In the genomic region with DNA sequence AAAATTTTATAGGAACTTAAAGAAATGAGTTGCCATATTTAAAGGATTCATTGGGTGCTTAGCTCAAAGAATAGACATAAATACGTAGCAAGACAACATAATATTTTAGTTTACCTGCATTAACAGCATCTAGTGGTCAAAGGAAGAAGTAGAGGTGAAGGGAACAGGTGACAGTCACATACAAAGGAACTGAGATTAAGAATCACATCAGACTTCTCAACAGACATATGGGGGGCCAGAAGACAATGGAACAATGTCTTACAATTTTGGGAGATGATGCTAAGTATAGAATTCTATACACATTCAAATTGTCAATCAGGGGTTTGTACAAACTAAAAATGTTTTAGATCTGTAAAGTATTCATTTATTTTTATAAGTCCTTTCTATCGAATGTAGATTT, we compare ENCODE assay signal across 25 cellular contexts. TPM values are rescaled to one million over a fixed set of nuclear protein-coding genes. Genes with fewer than 3 reads are reported as not detected.
"Had no signal": no experiment of that assay in that cellular context is flagged by ENCODE, and none has a peak within 500 bp of the region (broad histone marks: within the 10 kb centered on the region; RNA-seq: fewer than 3 reads in every experiment).

No MANE protein-coding gene starts in this region.

- H3K27ac ChIP-seq: RWPE1 had no signal

- H3K9ac ChIP-seq: SK-N-SH had no signal

- ATAC-seq: Panc1, PC-3, T-cell had no signal

- DNase-seq: KBM-7, MV-4-11, NCI-H1048, NCI-H1105, NCI-H1417, NCI-H1436 treated with DMSO at 0.1 percent for 48 hours, NCI-H1694, NCI-H187 treated with DMSO at 0.1 percent for 48 hours, NCI-H2029 treated with DMSO at 0.1 percent for 48 hours, NCI-H2171, NCI-H226, NCI-H446, NCI-H510A, NCI-H524 treated with DMSO at 0.1 percent for 48 hours, NCI-H69, NCI-H774, PC-3, SHP77, SK-N-SH, SW 1271, T-cell had no signal

- H3K4me2 ChIP-seq: SK-N-SH had no signal

- H3K27ac Mint-ChIP-seq: IgD-negative memory B cell, T-cell had no signal

- H3K4me3 Mint-ChIP-seq: IgD-negative memory B cell, T-cell had no signal

- H3K4me1 Mint-ChIP-seq: T-cell had no signal

RNA-seq across cellular contexts. Expression of a gene that starts 38.6 kb away (rescaled TPM):
- total RNA-seq: SK-MEL-5 had no signal
